8 cellular contexts compared by ENCODE assay signal in the genomic region with DNA sequence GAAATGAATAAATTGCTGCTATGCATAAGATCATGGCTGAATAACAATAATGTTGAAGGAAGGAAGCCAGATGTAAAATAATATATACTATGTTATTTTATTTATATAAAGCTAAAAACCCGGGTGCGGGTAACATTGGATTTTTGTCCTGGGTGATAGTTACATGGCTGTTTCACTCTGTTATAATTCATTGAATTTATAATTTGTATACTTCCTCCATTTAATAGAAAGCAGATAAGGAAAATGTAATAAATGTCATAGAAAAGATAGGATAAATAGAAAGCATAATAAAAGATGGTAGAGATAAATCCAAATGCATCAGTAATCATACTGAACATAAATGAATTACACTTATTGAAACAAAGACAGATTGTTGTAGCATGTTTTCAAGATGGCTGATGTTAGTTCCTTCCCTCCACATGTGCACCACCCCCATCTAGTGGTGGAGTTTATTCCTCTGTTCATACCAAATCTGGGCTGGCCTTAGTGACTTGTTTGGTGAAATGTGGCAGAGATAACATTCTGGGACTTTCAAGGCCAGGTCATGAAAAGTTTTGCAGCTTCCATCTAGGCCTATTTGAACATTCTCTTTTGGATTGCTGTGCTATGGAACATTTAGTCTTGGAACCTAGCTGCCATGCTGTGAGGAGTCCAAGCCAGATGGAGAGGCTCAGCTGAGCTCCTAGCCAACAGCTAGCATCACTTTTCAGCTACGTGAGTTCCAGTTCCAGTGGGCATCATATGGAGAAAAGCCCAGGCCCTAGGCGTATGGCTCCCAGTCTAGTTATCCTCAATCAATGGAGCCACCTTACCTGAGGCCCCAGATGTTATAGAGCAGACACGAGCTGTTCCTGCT. TPM values are rescaled to one million over a fixed set of nuclear protein-coding genes. Genes with fewer than 3 reads are reported as not detected.
DNase-seq lines count a peak whose midpoint lies in the region; ATAC-seq and TF ChIP-seq lines count a peak whose summit lies in the region.

No MANE protein-coding gene starts in this region.

- no peak overlapping the region for H3K18ac ChIP-seq in mesendoderm (ENCODE audit: low read length)

- H3K9ac ChIP-seq in colonic mucosa (ENCODE audit: low read depth in 2 of 2, low read length in 2 of 2) (no peak overlapping the region), mesendoderm (ENCODE audit: low read length) (no peak overlapping the region)

- intact Hi-C loops in colonic mucosa (cut with DNase I) = loop anchor here (5.0 kb wide), 1 partner anchor 49 kb away; no protein-coding TSS in a partner anchor

- H3K36me3 ChIP-seq in colonic mucosa (no peaks in the 10 kb centered on the region), mesendoderm (ENCODE audit: control insufficient read depth, insufficient read depth, low read length) (no peaks in the 10 kb centered on the region)

- H3K4me1 ChIP-seq in colonic mucosa (no peaks in the 10 kb centered on the region), mesendoderm (ENCODE audit: control insufficient read depth, low read depth, low read length) (no peaks in the 10 kb centered on the region)

- peak; percentile 58 for ATAC-seq in GM18502 (IDR thresholded peaks at IDR 0.05; ENCODE audit: poor library complexity, unreplicated experiment)
- no peak for ATAC-seq in GM18520 (IDR thresholded peaks at IDR 0.05; ENCODE audit: unreplicated experiment)

- H3K23ac ChIP-seq in mesendoderm (ENCODE audit: low read length) = no peak overlapping the region

- no CpG with 5 or more reads among the region's 5 CpGs for WGBS in mesendoderm (ENCODE audit: extremely low coverage, insufficient coverage, low lambda C conversion rate)

- no peak overlapping the region for H4K5ac ChIP-seq in mesendoderm (ENCODE audit: low read length)

- no peak overlapping the region for H4K8ac ChIP-seq in mesendoderm (ENCODE audit: low read depth, low read length)

- H3K4ac ChIP-seq in mesendoderm (ENCODE audit: low read depth, low read length) = no peak overlapping the region

- H3K9me3 ChIP-seq in colonic mucosa = no peaks in the 10 kb centered on the region

- no peak overlapping the region for H2AK5ac ChIP-seq in mesendoderm (ENCODE audit: low read length)

- H3K79me2 ChIP-seq in mesendoderm (ENCODE audit: control insufficient read depth, insufficient read depth, low read length) = no peaks in the 10 kb centered on the region

- no peak overlapping the region for H3K56ac ChIP-seq in mesendoderm (ENCODE audit: low read length)

- H2BK15ac ChIP-seq in mesendoderm (replicated peaks; ENCODE audit: low read depth) = no peak overlapping the region

- no peak overlapping the region for H3K4me2 ChIP-seq in mesendoderm (ENCODE audit: low read length)

- DNase-seq in AG08395 (ENCODE audit: low spot score) (peak; percentile 48), NCI-H1694 (lab: John Stamatoyannopoulos, UW) (peak; percentile 7), colonic mucosa (peak; percentile 73), mesendoderm (peak; percentile 84)
- peak; percentile 39 for DNase-seq in activated CD4-positive, CD25-positive, alpha-beta regulatory T cell treated with anti-CD3 and anti-CD28 coated beads, Interleukin-2, amount 50 U/mL, for 72 hours
- DNase-seq in stimulated activated naive CD4-positive, alpha-beta T cell treated with Interleukin-2 at 50 U/mL for 16 hours (lab: John Stamatoyannopoulos, UW) = peak; percentile 39

- H3K27me3 ChIP-seq in colonic mucosa (no peaks in the 10 kb centered on the region), mesendoderm (ENCODE audit: insufficient read depth, low read length, poor library complexity) (no peaks in the 10 kb centered on the region)

- TF ChIP-seq CTCF in colonic mucosa (IDR thresholded peaks at IDR 0.05) = peak; percentile 71

- H2BK5ac ChIP-seq in mesendoderm (ENCODE audit: low read length) = no peak overlapping the region

- no peaks in the 10 kb centered on the region for H3K79me1 ChIP-seq in mesendoderm (ENCODE audit: low read length)

- H3K4me3 ChIP-seq in colonic mucosa (no peak overlapping the region), mesendoderm (ENCODE audit: low read length) (no peak overlapping the region)

- H3K27ac ChIP-seq in colonic mucosa (no peak overlapping the region), mesendoderm (ENCODE audit: low read depth, low read length) (no peak overlapping the region)

- no peak overlapping the region for H2BK120ac ChIP-seq in mesendoderm (ENCODE audit: low read depth, low read length)

RNA-seq across cellular contexts. Expression of a gene that starts 46.9 kb away (rescaled TPM):
- total RNA-seq in colonic mucosa = 100 to 1,000 TPM; 262 to 397 TPM
- polyA plus RNA-seq in mesendoderm (2013, experiment 1 of 2) = 8.3 TPM
- polyA plus RNA-seq in mesendoderm (2013, experiment 2 of 2) = 7.1 TPM

Comparison
In these comparisons a context has a peak if more than half of its experiments do, and no peak if none do; other contexts are left out.
1. DNase-seq: peak in every context shown above with its lines; median percentile 84 in mesendoderm; 73 in colonic mucosa; 48 in AG08395; 39 in activated CD4-positive, CD25-positive, alpha-beta regulatory T cell treated with anti-CD3 and anti-CD28 coated beads, Interleukin-2, amount 50 U/mL, for 72 hours; 39 in stimulated activated naive CD4-positive, alpha-beta T cell treated with Interleukin-2 at 50 U/mL for 16 hours; 7 in NCI-H1694.